ENCODE assay signal across 1 cellular context in genomic region chr1:165871311-165872067, GRCh38.
TF ChIP-seq lines count a peak whose summit lies in the region.

No MANE protein-coding gene starts in this region.

TF ChIP-seq in HepG2, 621 proteins besides CTCF, POLR2A, EP300 and RAD21 (continued from another document and continues in another):
- TF ChIP-seq PBX2 (CRISPR knock-in tag; IDR thresholded peaks at IDR 0.05) (no peak), EED (CRISPR knock-in tag; IDR thresholded peaks at IDR 0.05) (no peak), TBP (CRISPR knock-in tag; IDR thresholded peaks at IDR 0.05) (no peak), ZNF724P (CRISPR knock-in tag; IDR thresholded peaks at IDR 0.05; ENCODE audit: borderline replicate concordance) (no peak), BHLHE40 (IDR thresholded peaks at IDR 0.05; ENCODE audit: low read length) (no peak), FUBP1 (CRISPR knock-in tag; IDR thresholded peaks at IDR 0.05; ENCODE audit: borderline replicate concordance) (no peak), KDM2A (CRISPR knock-in tag; IDR thresholded peaks at IDR 0.05; ENCODE audit: borderline replicate concordance, low read depth) (peak; percentile 62; the same call in 1 of the 2 replicates), BRCA1 (CRISPR knock-in tag; IDR thresholded peaks at IDR 0.05) (no peak), CREM (IDR thresholded peaks at IDR 0.05) (peak; percentile 36; the same call in 1 of the 2 replicates), CREM (CRISPR knock-in tag; IDR thresholded peaks at IDR 0.05) (no peak), ZNF354B (CRISPR knock-in tag; IDR thresholded peaks at IDR 0.05) (no peak), PTBP1 (IDR thresholded peaks at IDR 0.05; ENCODE audit: low read depth, low read length, poor library complexity, severe bottlenecking) (no peak), SRF (IDR thresholded peaks at IDR 0.05; ENCODE audit: low read depth, low read length) (no peak), MYNN (CRISPR knock-in tag; IDR thresholded peaks at IDR 0.05; ENCODE audit: low read depth) (no peak), HOXA9 (CRISPR knock-in tag; IDR thresholded peaks at IDR 0.05; ENCODE audit: borderline replicate concordance) (no peak), MBD4 (IDR thresholded peaks at IDR 0.05; ENCODE audit: borderline replicate concordance, low read length) (no peak), KAT2B (IDR thresholded peaks at IDR 0.05; ENCODE audit: borderline replicate concordance, low read depth, low read length) (no peak), ZSCAN22 (CRISPR knock-in tag; IDR thresholded peaks at IDR 0.05) (no peak), STAT6 (CRISPR knock-in tag; IDR thresholded peaks at IDR 0.05; ENCODE audit: borderline replicate concordance) (no peak), ZSCAN30 (CRISPR knock-in tag; IDR thresholded peaks at IDR 0.05) (no peak), NR2F1 (CRISPR knock-in tag; IDR thresholded peaks at IDR 0.05) (peak in 1 of 2 experiments; percentile 62; a peak in 1 of 4 replicates), NCOR1 (IDR thresholded peaks at IDR 0.05; ENCODE audit: borderline replicate concordance, low read length) (no peak), ELF1 (CRISPR knock-in tag; IDR thresholded peaks at IDR 0.05) (peak; percentile 60; the same call in 1 of the 2 replicates), POGZ (CRISPR knock-in tag; IDR thresholded peaks at IDR 0.05) (peak; percentile 82), SMYD3 (CRISPR knock-in tag; IDR thresholded peaks at IDR 0.05) (peak; percentile 69; the same call in 1 of the 2 replicates), ZNF441 (CRISPR knock-in tag; IDR thresholded peaks at IDR 0.05; ENCODE audit: borderline replicate concordance) (no peak), ZFP62 (CRISPR knock-in tag; IDR thresholded peaks at IDR 0.05) (no peak), ZNF782 (CRISPR knock-in tag; IDR thresholded peaks at IDR 0.05; ENCODE audit: borderline replicate concordance) (no peak), RXRB (CRISPR knock-in tag; IDR thresholded peaks at IDR 0.05; ENCODE audit: borderline replicate concordance) (peak; percentile 87), MAX (IDR thresholded peaks at IDR 0.05) (peak; percentile 40; the same call in 1 of the 2 replicates), ATF3 (CRISPR knock-in tag; IDR thresholded peaks at IDR 0.05) (no peak), ATF4 (CRISPR knock-in tag; IDR thresholded peaks at IDR 0.05) (no peak), YEATS2 (CRISPR knock-in tag; IDR thresholded peaks at IDR 0.05; ENCODE audit: borderline replicate concordance) (peak; percentile 43; the same call in 1 of the 2 replicates), THYN1 (CRISPR knock-in tag; IDR thresholded peaks at IDR 0.05; ENCODE audit: borderline replicate concordance, low read depth) (no peak), XRCC5 (optimal IDR thresholded peaks at IDR 0.05; ENCODE audit: low read length) (peak; percentile 76), ZNF775 (CRISPR knock-in tag; IDR thresholded peaks at IDR 0.05; ENCODE audit: borderline replicate concordance) (no peak), SP4 (CRISPR knock-in tag; IDR thresholded peaks at IDR 0.05) (0 out of 2 replicates have a peak, but pooled peaks have one; percentile 14)
- TF ChIP-seq, protein P1, sequence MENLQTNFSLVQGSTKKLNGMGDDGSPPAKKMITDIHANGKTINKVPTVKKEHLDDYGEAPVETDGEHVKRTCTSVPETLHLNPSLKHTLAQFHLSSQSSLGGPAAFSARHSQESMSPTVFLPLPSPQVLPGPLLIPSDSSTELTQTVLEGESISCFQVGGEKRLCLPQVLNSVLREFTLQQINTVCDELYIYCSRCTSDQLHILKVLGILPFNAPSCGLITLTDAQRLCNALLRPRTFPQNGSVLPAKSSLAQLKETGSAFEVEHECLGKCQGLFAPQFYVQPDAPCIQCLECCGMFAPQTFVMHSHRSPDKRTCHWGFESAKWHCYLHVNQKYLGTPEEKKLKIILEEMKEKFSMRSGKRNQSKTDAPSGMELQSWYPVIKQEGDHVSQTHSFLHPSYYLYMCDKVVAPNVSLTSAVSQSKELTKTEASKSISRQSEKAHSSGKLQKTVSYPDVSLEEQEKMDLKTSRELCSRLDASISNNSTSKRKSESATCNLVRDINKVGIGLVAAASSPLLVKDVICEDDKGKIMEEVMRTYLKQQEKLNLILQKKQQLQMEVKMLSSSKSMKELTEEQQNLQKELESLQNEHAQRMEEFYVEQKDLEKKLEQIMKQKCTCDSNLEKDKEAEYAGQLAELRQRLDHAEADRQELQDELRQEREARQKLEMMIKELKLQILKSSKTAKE (CRISPR knock-in tag; IDR thresholded peaks at IDR 0.05; ENCODE audit: borderline replicate concordance) = peak; percentile 55
- TF ChIP-seq, protein P2, sequence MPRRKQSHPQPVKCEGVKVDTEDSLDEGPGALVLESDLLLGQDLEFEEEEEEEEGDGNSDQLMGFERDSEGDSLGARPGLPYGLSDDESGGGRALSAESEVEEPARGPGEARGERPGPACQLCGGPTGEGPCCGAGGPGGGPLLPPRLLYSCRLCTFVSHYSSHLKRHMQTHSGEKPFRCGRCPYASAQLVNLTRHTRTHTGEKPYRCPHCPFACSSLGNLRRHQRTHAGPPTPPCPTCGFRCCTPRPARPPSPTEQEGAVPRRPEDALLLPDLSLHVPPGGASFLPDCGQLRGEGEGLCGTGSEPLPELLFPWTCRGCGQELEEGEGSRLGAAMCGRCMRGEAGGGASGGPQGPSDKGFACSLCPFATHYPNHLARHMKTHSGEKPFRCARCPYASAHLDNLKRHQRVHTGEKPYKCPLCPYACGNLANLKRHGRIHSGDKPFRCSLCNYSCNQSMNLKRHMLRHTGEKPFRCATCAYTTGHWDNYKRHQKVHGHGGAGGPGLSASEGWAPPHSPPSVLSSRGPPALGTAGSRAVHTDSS (CRISPR knock-in tag; conservative IDR thresholded peaks at IDR 0.05) = no peak
- TF ChIP-seq, protein P3, sequence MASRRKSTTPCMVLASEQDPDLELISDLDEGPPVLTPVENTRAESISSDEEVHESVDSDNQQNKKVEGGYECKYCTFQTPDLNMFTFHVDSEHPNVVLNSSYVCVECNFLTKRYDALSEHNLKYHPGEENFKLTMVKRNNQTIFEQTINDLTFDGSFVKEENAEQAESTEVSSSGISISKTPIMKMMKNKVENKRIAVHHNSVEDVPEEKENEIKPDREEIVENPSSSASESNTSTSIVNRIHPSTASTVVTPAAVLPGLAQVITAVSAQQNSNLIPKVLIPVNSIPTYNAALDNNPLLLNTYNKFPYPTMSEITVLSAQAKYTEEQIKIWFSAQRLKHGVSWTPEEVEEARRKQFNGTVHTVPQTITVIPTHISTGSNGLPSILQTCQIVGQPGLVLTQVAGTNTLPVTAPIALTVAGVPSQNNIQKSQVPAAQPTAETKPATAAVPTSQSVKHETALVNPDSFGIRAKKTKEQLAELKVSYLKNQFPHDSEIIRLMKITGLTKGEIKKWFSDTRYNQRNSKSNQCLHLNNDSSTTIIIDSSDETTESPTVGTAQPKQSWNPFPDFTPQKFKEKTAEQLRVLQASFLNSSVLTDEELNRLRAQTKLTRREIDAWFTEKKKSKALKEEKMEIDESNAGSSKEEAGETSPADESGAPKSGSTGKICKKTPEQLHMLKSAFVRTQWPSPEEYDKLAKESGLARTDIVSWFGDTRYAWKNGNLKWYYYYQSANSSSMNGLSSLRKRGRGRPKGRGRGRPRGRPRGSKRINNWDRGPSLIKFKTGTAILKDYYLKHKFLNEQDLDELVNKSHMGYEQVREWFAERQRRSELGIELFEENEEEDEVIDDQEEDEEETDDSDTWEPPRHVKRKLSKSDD (CRISPR knock-in tag; IDR thresholded peaks at IDR 0.05; ENCODE audit: low read depth) = no peak
- TF ChIP-seq, protein P4, sequence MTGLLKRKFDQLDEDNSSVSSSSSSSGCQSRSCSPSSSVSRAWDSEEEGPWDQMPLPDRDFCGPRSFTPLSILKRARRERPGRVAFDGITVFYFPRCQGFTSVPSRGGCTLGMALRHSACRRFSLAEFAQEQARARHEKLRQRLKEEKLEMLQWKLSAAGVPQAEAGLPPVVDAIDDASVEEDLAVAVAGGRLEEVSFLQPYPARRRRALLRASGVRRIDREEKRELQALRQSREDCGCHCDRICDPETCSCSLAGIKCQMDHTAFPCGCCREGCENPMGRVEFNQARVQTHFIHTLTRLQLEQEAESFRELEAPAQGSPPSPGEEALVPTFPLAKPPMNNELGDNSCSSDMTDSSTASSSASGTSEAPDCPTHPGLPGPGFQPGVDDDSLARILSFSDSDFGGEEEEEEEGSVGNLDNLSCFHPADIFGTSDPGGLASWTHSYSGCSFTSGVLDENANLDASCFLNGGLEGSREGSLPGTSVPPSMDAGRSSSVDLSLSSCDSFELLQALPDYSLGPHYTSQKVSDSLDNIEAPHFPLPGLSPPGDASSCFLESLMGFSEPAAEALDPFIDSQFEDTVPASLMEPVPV (CRISPR knock-in tag; IDR thresholded peaks at IDR 0.05) = no peak
- TF ChIP-seq, protein P5, sequence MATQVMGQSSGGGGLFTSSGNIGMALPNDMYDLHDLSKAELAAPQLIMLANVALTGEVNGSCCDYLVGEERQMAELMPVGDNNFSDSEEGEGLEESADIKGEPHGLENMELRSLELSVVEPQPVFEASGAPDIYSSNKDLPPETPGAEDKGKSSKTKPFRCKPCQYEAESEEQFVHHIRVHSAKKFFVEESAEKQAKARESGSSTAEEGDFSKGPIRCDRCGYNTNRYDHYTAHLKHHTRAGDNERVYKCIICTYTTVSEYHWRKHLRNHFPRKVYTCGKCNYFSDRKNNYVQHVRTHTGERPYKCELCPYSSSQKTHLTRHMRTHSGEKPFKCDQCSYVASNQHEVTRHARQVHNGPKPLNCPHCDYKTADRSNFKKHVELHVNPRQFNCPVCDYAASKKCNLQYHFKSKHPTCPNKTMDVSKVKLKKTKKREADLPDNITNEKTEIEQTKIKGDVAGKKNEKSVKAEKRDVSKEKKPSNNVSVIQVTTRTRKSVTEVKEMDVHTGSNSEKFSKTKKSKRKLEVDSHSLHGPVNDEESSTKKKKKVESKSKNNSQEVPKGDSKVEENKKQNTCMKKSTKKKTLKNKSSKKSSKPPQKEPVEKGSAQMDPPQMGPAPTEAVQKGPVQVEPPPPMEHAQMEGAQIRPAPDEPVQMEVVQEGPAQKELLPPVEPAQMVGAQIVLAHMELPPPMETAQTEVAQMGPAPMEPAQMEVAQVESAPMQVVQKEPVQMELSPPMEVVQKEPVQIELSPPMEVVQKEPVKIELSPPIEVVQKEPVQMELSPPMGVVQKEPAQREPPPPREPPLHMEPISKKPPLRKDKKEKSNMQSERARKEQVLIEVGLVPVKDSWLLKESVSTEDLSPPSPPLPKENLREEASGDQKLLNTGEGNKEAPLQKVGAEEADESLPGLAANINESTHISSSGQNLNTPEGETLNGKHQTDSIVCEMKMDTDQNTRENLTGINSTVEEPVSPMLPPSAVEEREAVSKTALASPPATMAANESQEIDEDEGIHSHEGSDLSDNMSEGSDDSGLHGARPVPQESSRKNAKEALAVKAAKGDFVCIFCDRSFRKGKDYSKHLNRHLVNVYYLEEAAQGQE (IDR thresholded peaks at IDR 0.05; ENCODE audit: borderline replicate concordance in 1 of 2, low read depth in 1 of 2, low read length in 2 of 2) = no peak
